1 cellular context compared by ENCODE assay signal in genomic region chr5:78613151-78613533, GRCh38.
A peak's percentile ranks its signal among the peaks of the same experiment; 100 is the strongest.
TF ChIP-seq lines count a peak whose summit lies in the region.

No MANE protein-coding gene starts in this region.

TF ChIP-seq in Ishikawa, 13 proteins besides CTCF, POLR2A, EP300 and RAD21 (continued from another document):
- TF ChIP-seq REST (IDR thresholded peaks at IDR 0.05; ENCODE audit: low read depth) (no peak), YY1 (IDR thresholded peaks at IDR 0.05; ENCODE audit: low read depth) (no peak), FOXM1 (IDR thresholded peaks at IDR 0.05; ENCODE audit: borderline replicate concordance, low read depth) (no peak), NFIC (IDR thresholded peaks at IDR 0.05) (0 out of 2 replicates have a peak, but pooled peaks have one; percentile 20), TCF12 (IDR thresholded peaks at IDR 0.05; ENCODE audit: low read depth) (no peak), TAF1 (IDR thresholded peaks at IDR 0.05; ENCODE audit: low read depth) (no peak), CEBPB (IDR thresholded peaks at IDR 0.05) (no peak)
- TF ChIP-seq, protein P1, sequence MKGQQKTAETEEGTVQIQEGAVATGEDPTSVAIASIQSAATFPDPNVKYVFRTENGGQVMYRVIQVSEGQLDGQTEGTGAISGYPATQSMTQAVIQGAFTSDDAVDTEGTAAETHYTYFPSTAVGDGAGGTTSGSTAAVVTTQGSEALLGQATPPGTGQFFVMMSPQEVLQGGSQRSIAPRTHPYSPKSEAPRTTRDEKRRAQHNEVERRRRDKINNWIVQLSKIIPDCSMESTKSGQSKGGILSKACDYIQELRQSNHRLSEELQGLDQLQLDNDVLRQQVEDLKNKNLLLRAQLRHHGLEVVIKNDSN (IDR thresholded peaks at IDR 0.05): no peak
